In the genomic region with DNA sequence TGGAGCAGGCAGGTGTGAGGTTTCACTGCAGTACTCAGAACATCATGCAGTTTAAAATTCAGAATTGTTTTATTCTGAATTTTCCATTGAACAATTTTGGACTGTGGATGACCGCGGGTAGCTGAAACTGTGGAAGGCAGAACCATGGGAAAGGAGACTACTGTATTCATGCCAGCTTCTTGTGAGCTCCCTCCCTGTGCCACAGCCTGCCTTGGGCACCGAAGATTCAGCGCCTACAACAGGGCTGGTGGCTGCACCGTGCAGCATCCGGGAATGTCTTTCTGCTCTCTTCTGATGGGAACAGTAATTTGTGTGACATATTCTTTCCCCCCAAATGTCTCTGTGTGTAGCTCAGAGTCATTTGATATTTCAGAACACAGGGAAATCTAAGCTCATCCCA, we compare ENCODE assay signal across 15 cellular contexts.
A peak's percentile ranks its signal among the peaks of the same experiment; 100 is the strongest.
DNase-seq lines count a peak whose midpoint lies in the region; TF ChIP-seq lines count a peak whose summit lies in the region.
"Had no signal": no experiment of that assay in that cellular context is flagged by ENCODE, and none has a peak within 500 bp of the region (broad histone marks: within the 10 kb centered on the region; RNA-seq: fewer than 3 reads in every experiment).

No MANE protein-coding gene starts in this region.

- no peak for TF ChIP-seq POLR2A in Peyer's patch (IDR thresholded peaks at IDR 0.05)

- H4K20me1 ChIP-seq in neural progenitor cell (ENCODE audit: low read depth) = no peaks in the 10 kb centered on the region

- in situ Hi-C loops in G401 (cut with HindIII; ENCODE audit: low sequenced_read_pairs) = no loop called here

- peaks cover 9% of the 10 kb centered on the region for H3K9me3 Mint-ChIP-seq in neural progenitor cell

- peaks cover 25% of the 10 kb centered on the region for H3K27me3 Mint-ChIP-seq in neural progenitor cell (ENCODE audit: insufficient read depth, low read depth)

- H3K9ac ChIP-seq in neural progenitor cell = no peak overlapping the region
- H3K9ac ChIP-seq: GM23248 had no signal

- H3K79me2 ChIP-seq in neural progenitor cell (ENCODE audit: low read depth) = no peaks in the 10 kb centered on the region

- H3K4me3 ChIP-seq in neural progenitor cell (no peak overlapping the region), Peyer's patch (no peak overlapping the region)
- H3K4me3 ChIP-seq: GM23248 had no signal

- TF ChIP-seq CTCF in neural progenitor cell (IDR thresholded peaks at IDR 0.05) (no peak), Peyer's patch (IDR thresholded peaks at IDR 0.05) (no peak)

- peak; percentile 51 for DNase-seq in G401 (ENCODE audit: low spot score)
- DNase-seq in cerebellar cortex (ENCODE audit: low spot score) = peak; percentile 39
- DNase-seq in neural progenitor cell (ENCODE audit: low spot score) = no peak
- no peak for DNase-seq in T-helper 9 cell
- no peak for DNase-seq in UCSD-AML1 (lab: John Stamatoyannopoulos, UW; ENCODE audit: unreplicated experiment)
- DNase-seq in Peyer's patch = no peak
- DNase-seq: C1 segment of cervical spinal cord; Calu3; CD4-positive, alpha-beta memory T cell; COR-L47; DMS53; DMS79 treated with DMSO at 0.1 percent for 48 hours; GM23248; H7; HCEC 1CT had no signal

- H3K36me3 ChIP-seq in neural progenitor cell (no peaks in the 10 kb centered on the region), Peyer's patch (no peaks in the 10 kb centered on the region)

- no peak overlapping the region for H3K27ac ChIP-seq in neural progenitor cell
- no peak overlapping the region for H3K27ac ChIP-seq in Peyer's patch
- H3K27ac ChIP-seq: GM23248 had no signal

- H3K4me2 ChIP-seq in neural progenitor cell = no peak overlapping the region

- peaks cover 9% of the 10 kb centered on the region for H3F3A ChIP-seq in neural progenitor cell (ENCODE audit: low read depth)

- peaks cover 93% of the 10 kb centered on the region for H3K27me3 ChIP-seq in neural progenitor cell
- H3K27me3 ChIP-seq in Peyer's patch = peaks cover 0 to 11% of the 10 kb centered on the region in 2 donors

- H2AFZ ChIP-seq in neural progenitor cell (replicated peaks) = no peak overlapping the region
- H2AFZ ChIP-seq: GM23248 had no signal

- peak overlapping the region; percentile 49 for H3K4me3 Mint-ChIP-seq in neural progenitor cell
- H3K4me3 Mint-ChIP-seq: CD4-positive, alpha-beta memory T cell had no signal

- H3K4me1 ChIP-seq in neural progenitor cell = no peaks in the 10 kb centered on the region
- H3K4me1 ChIP-seq in Peyer's patch = peaks cover 0 to 5% (median 0%) of the 10 kb centered on the region in 4 donors

- H3K4me1 Mint-ChIP-seq in neural progenitor cell = peaks cover 15% of the 10 kb centered on the region

- no peak overlapping the region for H3K27ac Mint-ChIP-seq in neural progenitor cell
- H3K27ac Mint-ChIP-seq: CD4-positive, alpha-beta memory T cell had no signal

- H3K36me3 Mint-ChIP-seq in neural progenitor cell = no peaks in the 10 kb centered on the region
- H3K36me3 Mint-ChIP-seq: CD4-positive, alpha-beta memory T cell had no signal

- H3K9me3 ChIP-seq in neural progenitor cell (ENCODE audit: low read depth) = no peaks in the 10 kb centered on the region
- no peaks in the 10 kb centered on the region for H3K9me3 ChIP-seq in Peyer's patch

Comparison
In these comparisons a context has a peak if more than half of its experiments do, and no peak if none do; other contexts are left out.
1. DNase-seq: peak in G401 (single experiment) and cerebellar cortex (single experiment); none in neural progenitor cell (single experiment), T-helper 9 cell (single experiment), UCSD-AML1 (single experiment) and Peyer's patch (0 of 3).